In the genomic region with DNA sequence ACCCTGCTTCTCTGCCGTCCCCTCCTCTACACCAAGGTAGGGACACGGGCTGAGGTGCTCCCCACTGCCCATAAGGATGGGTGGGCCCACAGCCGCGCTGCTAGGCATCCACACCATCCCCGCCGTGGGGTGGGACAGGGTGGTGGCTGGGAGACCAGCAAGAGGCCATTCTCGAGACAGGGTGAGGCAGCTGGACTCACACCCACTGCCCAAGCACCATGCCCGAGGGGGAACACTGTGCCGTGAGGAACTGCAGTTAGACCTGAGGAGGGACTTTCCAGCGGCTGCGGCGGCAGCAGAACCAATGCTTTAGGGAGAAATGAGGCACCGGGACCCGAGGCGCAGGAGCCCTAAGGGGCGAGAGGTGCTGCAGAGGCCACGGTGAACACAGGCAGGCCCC, we compare ENCODE assay signal across 26 cellular contexts. TPM values are rescaled to one million over a fixed set of nuclear protein-coding genes. Genes with fewer than 3 reads are reported as not detected.
A peak's percentile ranks its signal among the peaks of the same experiment; 100 is the strongest.
DNase-seq lines count a peak whose midpoint lies in the region; ATAC-seq and TF ChIP-seq lines count a peak whose summit lies in the region.
"Had no signal": no experiment of that assay in that cellular context is flagged by ENCODE, and none has a peak within 500 bp of the region (broad histone marks: within the 10 kb centered on the region; RNA-seq: fewer than 3 reads in every experiment).

No MANE protein-coding gene starts in this region.

- peak overlapping the region; percentile 48 for H3K9ac ChIP-seq in endocrine pancreas (ENCODE audit: control insufficient read depth, insufficient read depth, low read length)

- H3K36me3 Mint-ChIP-seq in MCF 10A (ENCODE audit: insufficient read depth, unreplicated experiment) (peaks cover 7% of the 10 kb centered on the region), osteocyte (ENCODE audit: unreplicated experiment) (no peaks in the 10 kb centered on the region)

- H3K27me3 Mint-ChIP-seq in MCF 10A (ENCODE audit: insufficient read depth, unreplicated experiment) = no peaks in the 10 kb centered on the region
- H3K27me3 Mint-ChIP-seq in osteocyte (ENCODE audit: unreplicated experiment) = no peaks in the 10 kb centered on the region
- H3K27me3 Mint-ChIP-seq: T-helper 17 cell had no signal

- H3K4me1 ChIP-seq in breast epithelium = peaks cover 28% of the 10 kb centered on the region in 2 donors
- no peaks in the 10 kb centered on the region for H3K4me1 ChIP-seq in endocrine pancreas (ENCODE audit: control insufficient read depth, insufficient read depth, low read length)
- peaks cover 21 to 69% (median 47%) of the 10 kb centered on the region in 4 donors for H3K4me1 ChIP-seq in transverse colon
- H3K4me1 ChIP-seq: Caco-2 had no signal

- ATAC-seq in HG02938 (IDR thresholded peaks at IDR 0.05; ENCODE audit: unreplicated experiment) (no peak), HG02970 (IDR thresholded peaks at IDR 0.05; ENCODE audit: low FRiP score, unreplicated experiment) (no peak)
- ATAC-seq: T-helper 17 cell had no signal

- H3K27ac Mint-ChIP-seq in MCF 10A (ENCODE audit: low read depth, unreplicated experiment) = no peak overlapping the region
- peak overlapping the region; percentile 52 for H3K27ac Mint-ChIP-seq in osteocyte (ENCODE audit: unreplicated experiment)
- H3K27ac Mint-ChIP-seq: nephron progenitor cell, T-helper 17 cell had no signal

- no TSS peak for BruUV-seq in MCF 10A (replicated peaks; lab: Mats Ljungman, UMichigan)

- TF ChIP-seq POLR2A in breast epithelium (IDR thresholded peaks at IDR 0.05) = no peak
- TF ChIP-seq POLR2A in transverse colon (IDR thresholded peaks at IDR 0.05) = no peak

- no peak for TF ChIP-seq CTCF in breast epithelium (IDR thresholded peaks at IDR 0.05)
- TF ChIP-seq CTCF in MCF 10A (IDR thresholded peaks at IDR 0.05; ENCODE audit: unreplicated experiment) = no peak
- no peak for TF ChIP-seq CTCF in osteocyte (IDR thresholded peaks at IDR 0.05)
- no peak for TF ChIP-seq CTCF in transverse colon (IDR thresholded peaks at IDR 0.05)

- H3K4me3 Mint-ChIP-seq in MCF 10A (ENCODE audit: unreplicated experiment) = no peak overlapping the region
- H3K4me3 Mint-ChIP-seq in osteocyte (ENCODE audit: unreplicated experiment) = no peak overlapping the region
- H3K4me3 Mint-ChIP-seq: nephron progenitor cell, T-helper 17 cell had no signal

- no peaks in the 10 kb centered on the region for H3K9me3 Mint-ChIP-seq in MCF 10A (ENCODE audit: unreplicated experiment)
- H3K9me3 Mint-ChIP-seq in osteocyte (ENCODE audit: unreplicated experiment) = no peaks in the 10 kb centered on the region
- H3K9me3 Mint-ChIP-seq: nephron progenitor cell had no signal

- DNase-seq in breast epithelium (ENCODE audit: low spot score in 2 of 2) = no peak
- no peak for DNase-seq in MCF 10A (ENCODE audit: unreplicated experiment)
- no peak for DNase-seq in osteocyte (ENCODE audit: extremely low spot score, unreplicated experiment)
- DNase-seq in transverse colon = no peak
- DNase-seq in NCI-H1092 treated with DMSO at 0.1 percent for 48 hours (lab: John Stamatoyannopoulos, UW) = no peak
- DNase-seq: activated CD4-positive, alpha-beta T cell treated with anti-CD3 and anti-CD28 coated beads, Interleukin-2, amount 50 U/mL, for 48 hours; activated naive CD4-positive, alpha-beta T cell treated with Interleukin-2 at 50 U/mL for 16 hours; activated T-cell treated with anti-CD3 and anti-CD28 coated beads, Interleukin-2, amount 50 U/mL, for 1 hour; AML-193; Caco-2; cerebellar nuclear complex; effector memory CD4-positive, alpha-beta T cell; Karpas-422; NCI-H1417; NCI-H2171; NCI-H69; nephron progenitor cell; OCI-M1; T-helper 17 cell had no signal

- intact Hi-C loops in breast epithelium (cut with DNase I; ENCODE audit: low total_unique reads) (no loop called here), MCF 10A (cut with micrococcal nuclease) (no loop called here), transverse colon (cut with DNase I; ENCODE audit: low total_unique reads) (no loop called here)

- peak overlapping the region; percentile 94 to 99 for H3K27ac ChIP-seq in breast epithelium
- peak overlapping the region; percentile 92 to 98 (median 94) for H3K27ac ChIP-seq in transverse colon
- H3K27ac ChIP-seq: 22Rv1, hepatocyte, SJSA1 had no signal

- TF ChIP-seq EP300 in transverse colon (IDR thresholded peaks at IDR 0.05; ENCODE audit: low read depth) = no peak

- H3K36me3 ChIP-seq in breast epithelium (no peaks in the 10 kb centered on the region), endocrine pancreas (ENCODE audit: control insufficient read depth, insufficient read depth, low read length) (no peaks in the 10 kb centered on the region), transverse colon (no peaks in the 10 kb centered on the region)
- H3K36me3 ChIP-seq: SJSA1 had no signal

- H3K27me3 ChIP-seq in breast epithelium = no peaks in the 10 kb centered on the region
- no peaks in the 10 kb centered on the region for H3K27me3 ChIP-seq in endocrine pancreas (ENCODE audit: control insufficient read depth, insufficient read depth, low read length)
- H3K27me3 ChIP-seq in transverse colon = no peaks in the 10 kb centered on the region
- H3K27me3 ChIP-seq: hepatocyte, SJSA1 had no signal

- H3K9me3 ChIP-seq in breast epithelium (no peaks in the 10 kb centered on the region), endocrine pancreas (ENCODE audit: control insufficient read depth, low read length) (no peaks in the 10 kb centered on the region), transverse colon (no peaks in the 10 kb centered on the region)
- H3K9me3 ChIP-seq: Caco-2, SJSA1 had no signal

- 62% methylated on average over 11 of the region's 17 CpGs; no CpG with 5 or more reads in 1 of the 2 donors for WGBS in transverse colon (ENCODE audit: low coverage in 1 of 2), 2 donors

- peak overlapping the region in 2 of 3 donors; percentile 21 to 49 for H3K4me3 ChIP-seq in breast epithelium
- no peak overlapping the region for H3K4me3 ChIP-seq in endocrine pancreas (ENCODE audit: control insufficient read depth, insufficient read depth, low read length)
- peak overlapping the region in 2 of 4 donors; percentile 4 to 7 for H3K4me3 ChIP-seq in transverse colon
- H3K4me3 ChIP-seq: GM23248, hepatocyte, SJSA1 had no signal

- POLR2A ChIA-PET in MCF 10A (lab: Yijun Ruan, JAX) = interaction anchor here (0.6 to 2.3 kb wide), 5 partner anchors 18 to 90 kb away, joined by 3 to 13 read pairs (median 6); partner anchors contain the start of gene TRAF7

- in situ Hi-C loops in transverse colon (cut with MboI; ENCODE audit: low pct_ligation_motif_present in 1 of 4, low pct_unique_long_range_greater_than_20kb in 1 of 4, low sequenced_read_pairs in 3 of 4) = no loop called here

- CTCF ChIA-PET in MCF 10A (lab: Yijun Ruan, JAX) = interaction anchor here (0.6 to 4.1 kb wide), 9 partner anchors 18 to 181 kb away, joined by 3 to 41 read pairs (median 4); no protein-coding TSS in a partner anchor

- peaks cover 26% of the 10 kb centered on the region for H3K4me1 Mint-ChIP-seq in MCF 10A (ENCODE audit: insufficient read depth, unreplicated experiment)
- H3K4me1 Mint-ChIP-seq in osteocyte (ENCODE audit: unreplicated experiment) = peaks cover 46% of the 10 kb centered on the region

RNA-seq across cellular contexts. Expression of gene PKD1, which starts 13.3 kb away (rescaled TPM):
- total RNA-seq in breast epithelium (100 to 1,000 TPM in 2 of 3 donors, 10 to 100 TPM in 1; 74.2 to 110 (median 107) TPM), MCF 10A (2022) (159 and 187 TPM in 2 replicates), osteocyte (169 and 188 TPM in 2 replicates), transverse colon (1,000 to 10,000 TPM in 1 of 4 donors, 100 to 1,000 TPM in 3; 131 to 1,015 (median 289) TPM)

RNA-seq across cellular contexts. Expression of gene RAB26, which starts 26.0 kb away (rescaled TPM):
- total RNA-seq in breast epithelium = 1 to 10 TPM in 2 of 3 donors, not detected in 1; 3.5 to 3.9 TPM
- total RNA-seq in MCF 10A (2022) = 0.81 and 1.0 TPM in 2 replicates
- 2.0 and 3.4 TPM in 2 replicates for total RNA-seq in osteocyte
- total RNA-seq in transverse colon = 10 to 100 TPM in 3 of 4 donors, 1 to 10 TPM in 1; 8.3 to 28.4 (median 14.2) TPM
- total RNA-seq: GM23248 had no signal

RNA-seq across cellular contexts. Expression of gene TRAF7, which starts 33.2 kb away (rescaled TPM):
- 10 to 100 TPM; 28.4 to 35.4 (median 32.5) TPM for total RNA-seq in breast epithelium
- 87.4 and 98.6 TPM in 2 replicates for total RNA-seq in MCF 10A (2022)
- total RNA-seq in osteocyte = 78.1 and 84.9 TPM in 2 replicates
- 10 to 100 TPM; 43.4 to 80.4 (median 63.0) TPM for total RNA-seq in transverse colon
